1 cellular context compared by ENCODE assay signal in genomic region chr19:1856698-1857603, GRCh38.
TF ChIP-seq lines count a peak whose summit lies in the region.

No MANE protein-coding gene starts in this region.

TF ChIP-seq in K562, 482 proteins besides CTCF, POLR2A, EP300 and RAD21 (continued from another document and continues in another):
- TF ChIP-seq, protein P1, sequence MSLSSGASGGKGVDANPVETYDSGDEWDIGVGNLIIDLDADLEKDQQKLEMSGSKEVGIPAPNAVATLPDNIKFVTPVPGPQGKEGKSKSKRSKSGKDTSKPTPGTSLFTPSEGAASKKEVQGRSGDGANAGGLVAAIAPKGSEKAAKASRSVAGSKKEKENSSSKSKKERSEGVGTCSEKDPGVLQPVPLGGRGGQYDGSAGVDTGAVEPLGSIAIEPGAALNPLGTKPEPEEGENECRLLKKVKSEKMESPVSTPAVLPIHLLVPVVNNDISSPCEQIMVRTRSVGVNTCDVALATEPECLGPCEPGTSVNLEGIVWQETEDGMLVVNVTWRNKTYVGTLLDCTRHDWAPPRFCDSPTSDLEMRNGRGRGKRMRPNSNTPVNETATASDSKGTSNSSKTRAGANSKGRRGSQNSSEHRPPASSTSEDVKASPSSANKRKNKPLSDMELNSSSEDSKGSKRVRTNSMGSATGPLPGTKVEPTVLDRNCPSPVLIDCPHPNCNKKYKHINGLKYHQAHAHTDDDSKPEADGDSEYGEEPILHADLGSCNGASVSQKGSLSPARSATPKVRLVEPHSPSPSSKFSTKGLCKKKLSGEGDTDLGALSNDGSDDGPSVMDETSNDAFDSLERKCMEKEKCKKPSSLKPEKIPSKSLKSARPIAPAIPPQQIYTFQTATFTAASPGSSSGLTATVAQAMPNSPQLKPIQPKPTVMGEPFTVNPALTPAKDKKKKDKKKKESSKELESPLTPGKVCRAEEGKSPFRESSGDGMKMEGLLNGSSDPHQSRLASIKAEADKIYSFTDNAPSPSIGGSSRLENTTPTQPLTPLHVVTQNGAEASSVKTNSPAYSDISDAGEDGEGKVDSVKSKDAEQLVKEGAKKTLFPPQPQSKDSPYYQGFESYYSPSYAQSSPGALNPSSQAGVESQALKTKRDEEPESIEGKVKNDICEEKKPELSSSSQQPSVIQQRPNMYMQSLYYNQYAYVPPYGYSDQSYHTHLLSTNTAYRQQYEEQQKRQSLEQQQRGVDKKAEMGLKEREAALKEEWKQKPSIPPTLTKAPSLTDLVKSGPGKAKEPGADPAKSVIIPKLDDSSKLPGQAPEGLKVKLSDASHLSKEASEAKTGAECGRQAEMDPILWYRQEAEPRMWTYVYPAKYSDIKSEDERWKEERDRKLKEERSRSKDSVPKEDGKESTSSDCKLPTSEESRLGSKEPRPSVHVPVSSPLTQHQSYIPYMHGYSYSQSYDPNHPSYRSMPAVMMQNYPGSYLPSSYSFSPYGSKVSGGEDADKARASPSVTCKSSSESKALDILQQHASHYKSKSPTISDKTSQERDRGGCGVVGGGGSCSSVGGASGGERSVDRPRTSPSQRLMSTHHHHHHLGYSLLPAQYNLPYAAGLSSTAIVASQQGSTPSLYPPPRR (CRISPR knock-in tag; IDR thresholded peaks at IDR 0.05; ENCODE audit: borderline replicate concordance), result no peak
- TF ChIP-seq MAX (CRISPR knock-in tag; IDR thresholded peaks at IDR 0.05) (peak; percentile 88), DPF2 (IDR thresholded peaks at IDR 0.05) (peak; percentile 42; the same call in 1 of the 2 replicates), YY1 (IDR thresholded peaks at IDR 0.05; ENCODE audit: borderline replicate concordance in 1 of 3, control insufficient read depth in 1 of 3, extremely low read depth in 1 of 3, insufficient read depth in 3 of 3, insufficient read length in 1 of 3, insufficient replicate concordance in 2 of 3, low read depth in 1 of 3, low read length in 2 of 3) (peak; percentile 59 to 93 (median 87)), KDM2B (CRISPR knock-in tag; IDR thresholded peaks at IDR 0.05) (peak; percentile 67; the same call in 1 of the 2 replicates), KLF13 (tag; IDR thresholded peaks at IDR 0.05; ENCODE audit: borderline replicate concordance, low read depth) (peak; percentile 73), MEF2D (tag; conservative IDR thresholded peaks at IDR 0.05; ENCODE audit: low read depth) (no peak), ZNF780A (CRISPR knock-in tag; IDR thresholded peaks at IDR 0.05) (no peak), CSDE1 (IDR thresholded peaks at IDR 0.05) (no peak), NR1H2 (CRISPR knock-in tag; IDR thresholded peaks at IDR 0.05) (0 out of 2 replicates have a peak, but pooled peaks have one; percentile 69), DLX4 (CRISPR knock-in tag; IDR thresholded peaks at IDR 0.05) (no peak), MITF (IDR thresholded peaks at IDR 0.05) (no peak), ZNF263 (CRISPR knock-in tag; IDR thresholded peaks at IDR 0.05; ENCODE audit: borderline replicate concordance) (no peak), CAMTA2 (CRISPR knock-in tag; conservative IDR thresholded peaks at IDR 0.05) (no peak; the same call in none of the 2 replicates), ZBTB17 (CRISPR knock-in tag; IDR thresholded peaks at IDR 0.05) (no peak), HDAC2 (IDR thresholded peaks at IDR 0.05) (peak; percentile 73), CBX1 (IDR thresholded peaks at IDR 0.05; ENCODE audit: low read depth) (no peak; the same call in 1 of the 2 replicates), TARDBP (IDR thresholded peaks at IDR 0.05) (no peak; the same call in 1 of the 2 replicates), HIVEP1 (CRISPR knock-in tag; IDR thresholded peaks at IDR 0.05) (no peak), CREBBP (IDR thresholded peaks at IDR 0.05; ENCODE audit: low read depth, low read length) (no peak), SMARCE1 (IDR thresholded peaks at IDR 0.05) (no peak), YBX1 (IDR thresholded peaks at IDR 0.05) (no peak), STAT5A (IDR thresholded peaks at IDR 0.05; ENCODE audit: borderline replicate concordance, low read length) (no peak), ZFPM2 (CRISPR knock-in tag; IDR thresholded peaks at IDR 0.05) (no peak; the same call in 1 of the 2 replicates), SNAPC5 (CRISPR knock-in tag; IDR thresholded peaks at IDR 0.05) (no peak), POLR2AphosphoS2 (IDR thresholded peaks at IDR 0.05; ENCODE audit: low read length) (no peak), PTRF (tag; IDR thresholded peaks at IDR 0.05) (no peak), ARHGAP35 (IDR thresholded peaks at IDR 0.05; ENCODE audit: partially characterized antibody) (no peak), ZBTB2 (IDR thresholded peaks at IDR 0.05) (peak; percentile 88; the same call in 1 of the 2 replicates), NR0B1 (IDR thresholded peaks at IDR 0.05; ENCODE audit: partially characterized antibody) (no peak), OTX1 (CRISPR knock-in tag; IDR thresholded peaks at IDR 0.05) (no peak), RFX5 (IDR thresholded peaks at IDR 0.05; ENCODE audit: low read depth, low read length) (no peak), RAD51 (IDR thresholded peaks at IDR 0.05; ENCODE audit: borderline replicate concordance, low read depth) (no peak), FIP1L1 (IDR thresholded peaks at IDR 0.05; ENCODE audit: low read depth, low read length, poor library complexity, severe bottlenecking) (peak; percentile 7), ZNF583 (CRISPR knock-in tag; IDR thresholded peaks at IDR 0.05) (no peak), RNF2 (IDR thresholded peaks at IDR 0.05) (0 out of 2 replicates have a peak, but pooled peaks have one; percentile 56), TBL1XR1 (IDR thresholded peaks at IDR 0.05; ENCODE audit: low read length in 2 of 2) (no peak), HCFC1 (IDR thresholded peaks at IDR 0.05; ENCODE audit: low read depth, low read length) (no peak), ZNF217 (CRISPR knock-in tag; IDR thresholded peaks at IDR 0.05) (no peak), BMI1 (IDR thresholded peaks at IDR 0.05; ENCODE audit: low read length) (no peak), ID3 (CRISPR knock-in tag; IDR thresholded peaks at IDR 0.05) (no peak), ID3 (tag; IDR thresholded peaks at IDR 0.05) (no peak; the same call in 1 of the 2 replicates), NR4A1 (CRISPR knock-in tag; IDR thresholded peaks at IDR 0.05) (peak; percentile 84; the same call in 1 of the 2 replicates), NR4A1 (tag; IDR thresholded peaks at IDR 0.05) (peak; percentile 29; the same call in 1 of the 2 replicates), DNMT1 (IDR thresholded peaks at IDR 0.05) (no peak), ESRRB (CRISPR knock-in tag; IDR thresholded peaks at IDR 0.05; ENCODE audit: borderline replicate concordance) (no peak), CBX2 (IDR thresholded peaks at IDR 0.05; ENCODE audit: insufficient read depth, low read length, poor library complexity, severe bottlenecking) (no peak), RB1 (IDR thresholded peaks at IDR 0.05; ENCODE audit: low read depth) (peak; percentile 43; the same call in 1 of the 2 replicates), NFE2L1 (tag; IDR thresholded peaks at IDR 0.05; ENCODE audit: borderline replicate concordance, low read depth) (no peak), UBTF (IDR thresholded peaks at IDR 0.05; ENCODE audit: borderline replicate concordance in 1 of 2, low read depth in 2 of 2, low read length in 2 of 2) (peak; percentile 60 to 74; a peak in 1 of 4 replicates), ZNF778 (CRISPR knock-in tag; IDR thresholded peaks at IDR 0.05) (no peak), PKNOX1 (IDR thresholded peaks at IDR 0.05) (no peak)
- TF ChIP-seq, protein P2, sequence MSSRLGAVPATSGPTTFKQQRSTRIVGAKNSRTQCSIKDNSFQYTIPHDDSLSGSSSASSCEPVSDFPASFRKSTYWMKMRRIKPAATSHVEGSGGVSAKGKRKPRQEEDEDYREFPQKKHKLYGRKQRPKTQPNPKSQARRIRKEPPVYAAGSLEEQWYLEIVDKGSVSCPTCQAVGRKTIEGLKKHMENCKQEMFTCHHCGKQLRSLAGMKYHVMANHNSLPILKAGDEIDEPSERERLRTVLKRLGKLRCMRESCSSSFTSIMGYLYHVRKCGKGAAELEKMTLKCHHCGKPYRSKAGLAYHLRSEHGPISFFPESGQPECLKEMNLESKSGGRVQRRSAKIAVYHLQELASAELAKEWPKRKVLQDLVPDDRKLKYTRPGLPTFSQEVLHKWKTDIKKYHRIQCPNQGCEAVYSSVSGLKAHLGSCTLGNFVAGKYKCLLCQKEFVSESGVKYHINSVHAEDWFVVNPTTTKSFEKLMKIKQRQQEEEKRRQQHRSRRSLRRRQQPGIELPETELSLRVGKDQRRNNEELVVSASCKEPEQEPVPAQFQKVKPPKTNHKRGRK (tag; IDR thresholded peaks at IDR 0.05), result no peak
- TF ChIP-seq, protein P3, sequence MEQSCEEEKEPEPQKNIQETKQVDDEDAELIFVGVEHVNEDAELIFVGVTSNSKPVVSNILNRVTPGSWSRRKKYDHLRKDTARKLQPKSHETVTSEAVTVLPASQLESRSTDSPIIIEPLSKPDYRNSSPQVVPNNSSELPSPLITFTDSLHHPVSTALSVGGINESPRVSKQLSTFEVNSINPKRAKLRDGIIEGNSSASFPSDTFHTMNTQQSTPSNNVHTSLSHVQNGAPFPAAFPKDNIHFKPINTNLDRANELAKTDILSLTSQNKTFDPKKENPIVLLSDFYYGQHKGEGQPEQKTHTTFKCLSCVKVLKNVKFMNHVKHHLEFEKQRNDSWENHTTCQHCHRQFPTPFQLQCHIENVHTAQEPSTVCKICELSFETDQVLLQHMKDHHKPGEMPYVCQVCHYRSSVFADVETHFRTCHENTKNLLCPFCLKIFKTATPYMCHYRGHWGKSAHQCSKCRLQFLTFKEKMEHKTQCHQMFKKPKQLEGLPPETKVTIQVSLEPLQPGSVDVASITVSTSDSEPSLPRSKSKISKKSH (CRISPR knock-in tag; IDR thresholded peaks at IDR 0.05), result no peak
